Comparison of ENCODE assay signal across 22 cellular contexts in the genomic region with DNA sequence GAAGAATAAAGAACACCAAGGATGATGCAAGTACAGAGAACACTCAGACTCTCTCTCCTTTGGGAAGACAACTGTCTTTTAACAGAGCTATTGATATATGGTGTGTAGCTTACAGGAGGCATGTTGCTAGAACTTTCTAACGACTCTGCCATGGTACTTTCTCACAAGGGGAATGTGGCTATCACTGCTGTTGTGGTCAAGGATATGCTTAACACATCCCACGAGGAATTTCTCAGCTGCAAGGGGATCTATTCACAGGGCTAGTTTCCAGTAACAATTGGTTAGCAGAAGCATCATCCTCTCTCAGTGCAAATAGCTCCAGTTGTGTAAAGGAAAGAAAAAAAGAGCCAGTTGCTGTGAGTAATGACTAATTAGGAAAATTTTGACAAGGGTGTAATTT.
"Had no signal": no experiment of that assay in that cellular context is flagged by ENCODE, and none has a peak within 500 bp of the region (broad histone marks: within the 10 kb centered on the region; RNA-seq: fewer than 3 reads in every experiment).

No MANE protein-coding gene starts in this region.

- ATAC-seq: activated CD4-positive, alpha-beta T cell treated with anti-CD3 and anti-CD28 coated beads for 36 hours; left cardiac atrium; upper lobe of right lung had no signal

- H3K27me3 ChIP-seq: adrenal gland, upper lobe of right lung had no signal

- H3K4me1 Mint-ChIP-seq: activated B cell treated with CpG ODN at 0.5 μM for 24 hours; activated CD4-positive, alpha-beta T cell treated with anti-CD3 and anti-CD28 coated beads for 36 hours; nephron progenitor cell had no signal

- H3K9me3 Mint-ChIP-seq: nephron progenitor cell had no signal

- H3K9me3 ChIP-seq: adrenal gland, prostate gland, upper lobe of right lung had no signal

- H3K36me3 Mint-ChIP-seq: activated naive CD8-positive, alpha-beta T cell had no signal

- H3K27me3 Mint-ChIP-seq: activated B cell treated with CpG ODN at 0.5 μM for 24 hours; activated CD4-positive, alpha-beta T cell treated with anti-CD3 and anti-CD28 coated beads for 36 hours; activated naive CD8-positive, alpha-beta T cell; activated T-cell treated with anti-CD3 and anti-CD28 coated beads, Interleukin-2, amount 50 U/mL, for 24 hours; dendritic cell treated with granulocyte-macrophage colony-stimulating factor and Interleukin-4, amounts not matched to agents 40 ng/mL and 50 ng/mL, for 4 days had no signal

- H3K4me3 Mint-ChIP-seq: activated B cell treated with CpG ODN at 0.5 μM for 24 hours; activated CD4-positive, alpha-beta T cell treated with anti-CD3 and anti-CD28 coated beads for 36 hours; activated naive CD8-positive, alpha-beta T cell; activated T-cell treated with anti-CD3 and anti-CD28 coated beads, Interleukin-2, amount 50 U/mL, for 24 hours; dendritic cell treated with granulocyte-macrophage colony-stimulating factor and Interleukin-4, amounts not matched to agents 40 ng/mL and 50 ng/mL, for 4 days; nephron progenitor cell; T-helper 1 cell treated with Interleukin-12 subunit alpha and Interleukin-12 subunit beta and Interleukin-4 antibody, amounts not matched to agents 30 μg/mL and 1 μg/mL, for 36 hours had no signal

- H3K27ac ChIP-seq: adrenal gland, prostate gland, upper lobe of right lung had no signal

- H3K27ac Mint-ChIP-seq: activated B cell treated with CpG ODN at 0.5 μM for 24 hours; activated CD4-positive, alpha-beta T cell treated with anti-CD3 and anti-CD28 coated beads for 36 hours; activated naive CD8-positive, alpha-beta T cell; activated T-cell treated with anti-CD3 and anti-CD28 coated beads, Interleukin-2, amount 50 U/mL, for 24 hours; activated T-helper 2 cell treated with anti-CD3 and anti-CD28 coated beads, Interferon-gamma antibody, Interleukin-2, Interleukin-4, amounts not matched to agents 10 μg/mL and 5 μg/mL and 100 μg/mL, durations not matched to agents 14 hours and 24 hours and 36 hours; dendritic cell treated with granulocyte-macrophage colony-stimulating factor and Interleukin-4, amounts not matched to agents 40 ng/mL and 50 ng/mL, for 4 days; nephron progenitor cell; T-helper 1 cell treated with Interleukin-12 subunit alpha and Interleukin-12 subunit beta and Interleukin-4 antibody, amounts not matched to agents 30 μg/mL and 1 μg/mL, for 36 hours had no signal

- DNase-seq: activated B cell treated with CpG ODN at 0.5 μM for 24 hours; activated CD4-positive, alpha-beta T cell treated with anti-CD3 and anti-CD28 coated beads for 36 hours; activated CD4-positive, alpha-beta T cell treated with anti-CD3 and anti-CD28 coated beads, Interleukin-2, amount 50 U/mL, for 4 hours; activated CD8-positive, alpha-beta memory T cell treated with anti-CD3 and anti-CD28 coated beads for 24 hours; activated CD8-positive, alpha-beta memory T cell treated with anti-CD3 and anti-CD28 coated beads, Interleukin-2, amount 50 U/mL, for 4 hours; activated naive CD4-positive, alpha-beta T cell; activated T-cell treated with anti-CD3 and anti-CD28 coated beads, Interleukin-2, amount 50 U/mL, for 24 hours; adrenal gland; effector CD8-positive, alpha-beta T cell; erythroblast; hypothalamus; left cardiac atrium; nephron progenitor cell; stimulated activated CD4-positive, alpha-beta T cell treated with anti-CD3 and anti-CD28 coated beads, Interleukin-4, amount 100 ng/mL, for 24 hours; stimulated activated naive CD4-positive, alpha-beta T cell treated with Interleukin-2 at 50 U/mL for 16 hours; T1000; upper lobe of right lung had no signal

- H3K4me1 ChIP-seq: adrenal gland, prostate gland, upper lobe of right lung had no signal

- H3K4me3 ChIP-seq: adrenal gland, prostate gland, upper lobe of right lung had no signal

- H3K36me3 ChIP-seq: adrenal gland, prostate gland, upper lobe of right lung had no signal
